ENCODE assay signal across 8 cellular contexts in genomic region chr10:103451091-103451801, GRCh38.
DNase-seq lines count a peak whose midpoint lies in the region; ATAC-seq and TF ChIP-seq lines count a peak whose summit lies in the region.

No MANE protein-coding gene starts in this region.

- H3K4me3 ChIP-seq in GM12864 (ENCODE audit: low read depth, low read length) (peak overlapping the region; percentile 76), rectal smooth muscle tissue (ENCODE audit: low read length) (peak overlapping the region; percentile 82)

- H3K27ac ChIP-seq in rectal smooth muscle tissue (ENCODE audit: low read depth, low read length), result peak overlapping the region; percentile 71

- H3K9ac ChIP-seq in rectal smooth muscle tissue (ENCODE audit: low read length), result peak overlapping the region; percentile 43

- H3K27me3 ChIP-seq in rectal smooth muscle tissue (ENCODE audit: control insufficient read depth, insufficient read depth, low read length), result no peaks in the 10 kb centered on the region

- TF ChIP-seq CTCF in GM12864 (IDR thresholded peaks at IDR 0.05; ENCODE audit: low read depth, low read length, missing control alignments), result no peak

- ATAC-seq in GM19328 (IDR thresholded peaks at IDR 0.05; ENCODE audit: unreplicated experiment), result no peak

- DNase-seq in GM12864 (ENCODE audit: low read depth), result no peak
- peak; percentile 82 for DNase-seq in NCI-H69 (lab: John Stamatoyannopoulos, UW)
- DNase-seq in activated effector memory CD4-positive, alpha-beta T cell treated with Interleukin-2 at 50 U/mL for 16 hours, result peak; percentile 53
- DNase-seq in germinal center (ENCODE audit: low spot score), result peak; percentile 35
- DNase-seq in NCI-H2227 treated with DMSO at 0.1 percent for 48 hours (lab: John Stamatoyannopoulos, UW), result no peak
- no peak for DNase-seq in superior temporal gyrus (ENCODE audit: extremely low spot score)

- no peaks in the 10 kb centered on the region for H3K4me1 ChIP-seq in rectal smooth muscle tissue (ENCODE audit: control insufficient read depth, insufficient read depth, low read length)

- peaks cover 7% of the 10 kb centered on the region for H3K36me3 ChIP-seq in rectal smooth muscle tissue (ENCODE audit: control insufficient read depth, insufficient read depth, low read length)

Comparison
In these comparisons a context has a peak if more than half of its experiments do, and no peak if none do; other contexts are left out.
1. DNase-seq: peak in NCI-H69 (single experiment), activated effector memory CD4-positive, alpha-beta T cell treated with Interleukin-2 at 50 U/mL for 16 hours (single experiment) and germinal center (single experiment); none in GM12864 (single experiment), NCI-H2227 treated with DMSO at 0.1 percent for 48 hours (single experiment) and superior temporal gyrus (single experiment).